20 cellular contexts compared by ENCODE assay signal in the genomic region with DNA sequence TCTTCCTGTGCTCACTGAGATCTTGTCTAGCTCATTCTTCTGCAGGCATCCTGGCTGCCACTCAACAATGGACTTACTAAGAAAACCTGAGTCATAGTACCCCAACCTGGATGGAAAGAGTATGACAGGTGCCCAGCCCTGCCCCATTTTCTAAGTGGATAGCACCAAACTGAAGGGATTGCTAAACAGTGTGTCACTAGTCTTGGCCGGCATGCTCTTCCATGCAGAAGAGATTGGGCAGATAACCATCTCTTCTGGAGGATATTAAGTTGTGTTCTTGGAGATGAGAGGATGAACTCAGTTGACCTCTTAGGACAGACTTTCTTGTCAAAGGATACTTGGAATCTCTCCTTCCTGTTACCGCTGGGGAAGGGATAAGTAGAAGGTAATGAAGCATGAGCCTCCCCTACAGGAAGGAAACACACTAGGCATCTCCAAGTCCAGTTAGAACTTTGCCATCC.
DNase-seq lines count a peak whose midpoint lies in the region; ATAC-seq and TF ChIP-seq lines count a peak whose summit lies in the region.
"Had no signal": no experiment of that assay in that cellular context is flagged by ENCODE, and none has a peak within 500 bp of the region (broad histone marks: within the 10 kb centered on the region; RNA-seq: fewer than 3 reads in every experiment).

No MANE protein-coding gene starts in this region.

- intact Hi-C loops in sciatic nerve (cut with DNase I) (no loop called here), prostate gland (cut with DNase I) (no loop called here), stomach (cut with DNase I; ENCODE audit: low total_unique reads) (no loop called here)

- H3K4me1 ChIP-seq in foreskin keratinocyte (no peaks in the 10 kb centered on the region), prostate gland (replicated peaks) (no peaks in the 10 kb centered on the region), stomach (no peaks in the 10 kb centered on the region)
- H3K4me1 ChIP-seq: left lung had no signal

- H3K27ac ChIP-seq in foreskin keratinocyte (no peak overlapping the region), prostate gland (no peak overlapping the region), stomach (no peak overlapping the region)
- H3K27ac ChIP-seq: BLaER1, left lung had no signal

- no peak for TF ChIP-seq POLR2A in prostate gland (IDR thresholded peaks at IDR 0.05)
- TF ChIP-seq POLR2A in stomach (IDR thresholded peaks at IDR 0.05): no peak

- ATAC-seq in foreskin keratinocyte (peak; percentile 72), sciatic nerve (peak; percentile 36)
- ATAC-seq: activated T-cell treated with anti-CD3 and anti-CD28 coated beads, Interleukin-2, amount 50 U/mL, for 4 hours; esophagus mucosa; left lung; T-helper 17 cell had no signal

- DNase-seq in SIG-M5 treated with dmso at 0.1 percent for 504 hours (lab: John Stamatoyannopoulos, UW; ENCODE audit: unreplicated experiment) (peak; percentile 0), SIG-M5 (lab: John Stamatoyannopoulos, UW) (no peak), RPMI7951 (ENCODE audit: low read depth) (peak; percentile 97), foreskin keratinocyte (peak in 1 of 2 donors; percentile 42), sciatic nerve (ENCODE audit: low spot score) (no peak), prostate gland (ENCODE audit: low spot score) (no peak), stomach (no peak)
- no peak for DNase-seq in NK-92 treated with Interleukin-12 subunit alpha and Interleukin-12 subunit beta, amount 100 ng/mL, for 24 hours (lab: John Stamatoyannopoulos, UW)
- DNase-seq: activated CD4-positive, alpha-beta memory T cell treated with anti-CD3 and anti-CD28 coated beads, Interleukin-2, amount 10 ng/mL, durations not matched to agents 7 days and 5 days; activated naive CD4-positive, alpha-beta T cell treated with Interleukin-2 at 50 U/mL for 16 hours; activated T-cell treated with anti-CD3 and anti-CD28 coated beads, Interleukin-2, amount 50 U/mL, for 4 hours; amygdala; Calu3; left lung; NCI-H1417 treated with DMSO at 0.1 percent for 48 hours; NCI-H524 treated with DMSO at 0.1 percent for 48 hours; Right ventricle myocardium superior; T-helper 17 cell had no signal

- H3K4me3 ChIP-seq in prostate gland (no peak overlapping the region), stomach (no peak overlapping the region)
- H3K4me3 ChIP-seq: BLaER1, left lung had no signal

- H3K9me3 ChIP-seq in prostate gland (no peaks in the 10 kb centered on the region), stomach (no peaks in the 10 kb centered on the region)
- H3K9me3 ChIP-seq: BLaER1, left lung had no signal

- H3K36me3 ChIP-seq in prostate gland: no peaks in the 10 kb centered on the region
- H3K36me3 ChIP-seq in stomach: no peaks in the 10 kb centered on the region
- H3K36me3 ChIP-seq: BLaER1, left lung had no signal

- TF ChIP-seq CTCF in foreskin keratinocyte (conservative IDR thresholded peaks at IDR 0.05) (no peak), prostate gland (IDR thresholded peaks at IDR 0.05) (no peak), stomach (IDR thresholded peaks at IDR 0.05) (no peak)

- 68% methylated on average over 2 of the region's 2 CpGs for WGBS in prostate gland
- WGBS in stomach, 5 donors: 72 to 80% (median 79%) methylated on average over 2 of the region's 2 CpGs

- TF ChIP-seq EP300 in stomach (IDR thresholded peaks at IDR 0.05): no peak

- H3K27me3 ChIP-seq in foreskin keratinocyte: no peaks in the 10 kb centered on the region
- H3K27me3 ChIP-seq in prostate gland (replicated peaks; ENCODE audit: insufficient read depth): no peaks in the 10 kb centered on the region
- no peaks in the 10 kb centered on the region for H3K27me3 ChIP-seq in stomach
- H3K27me3 ChIP-seq: BLaER1, left lung had no signal

Comparison
In these comparisons a context has a peak if more than half of its experiments do, and no peak if none do; other contexts are left out.
1. DNase-seq: peak in SIG-M5 treated with dmso at 0.1 percent for 504 hours (single experiment) and RPMI7951 (single experiment); none in SIG-M5 (single experiment), sciatic nerve (single experiment), prostate gland (single experiment), stomach (single experiment) and NK-92 treated with Interleukin-12 subunit alpha and Interleukin-12 subunit beta, amount 100 ng/mL, for 24 hours (single experiment).